In genomic region chr18:48306838-48307237, GRCh38 we compare ENCODE assay signal across 18 cellular contexts.
"Had no signal": no experiment of that assay in that cellular context is flagged by ENCODE, and none has a peak within 500 bp of the region (broad histone marks: within the 10 kb centered on the region; RNA-seq: fewer than 3 reads in every experiment).

No MANE protein-coding gene starts in this region.

- H3K9me3 Mint-ChIP-seq: activated naive CD4-positive, alpha-beta T cell treated with anti-CD3 and anti-CD28 coated beads, Interleukin-2, amount 50 U/mL, for 24 hours; natural killer cell had no signal

- H3K4me3 Mint-ChIP-seq: activated CD8-positive, alpha-beta T cell treated with anti-CD3 and anti-CD28 coated beads, Interleukin-2, amount 10 ng/mL, durations not matched to agents 7 days and 5 days; activated naive CD4-positive, alpha-beta T cell treated with anti-CD3 and anti-CD28 coated beads, Interleukin-2, amount 50 U/mL, for 24 hours; brain; natural killer cell had no signal

- H3K36me3 Mint-ChIP-seq: activated naive CD4-positive, alpha-beta T cell treated with anti-CD3 and anti-CD28 coated beads, Interleukin-2, amount 50 U/mL, for 24 hours; brain; natural killer cell had no signal

- H3K4me3 ChIP-seq: left ventricle myocardium inferior, spleen, tibial artery had no signal

- DNase-seq: activated CD4-positive, alpha-beta T cell treated with anti-CD3 and anti-CD28 coated beads for 1 hour; activated CD4-positive, alpha-beta T cell treated with anti-CD3 and anti-CD28 coated beads, Interleukin-2, amount 50 U/mL, for 1 hour; activated CD8-positive, alpha-beta T cell treated with anti-CD3 and anti-CD28 coated beads, Interleukin-2, amount 10 ng/mL, durations not matched to agents 7 days and 5 days; activated gamma-delta T cell treated with Interleukin-2 at 50 U/mL for 16 hours; anterior cingulate cortex; central memory CD4-positive, alpha-beta T cell; effector memory CD4-positive, alpha-beta T cell; foreskin fibroblast; left ventricle myocardium inferior; midbrain; natural killer cell; spleen; stimulated activated CD4-positive, alpha-beta T cell treated with anti-CD3 and anti-CD28 coated beads, Interleukin-4, amount 100 ng/mL, for 24 hours; stimulated activated naive CD4-positive, alpha-beta T cell treated with Interleukin-2 at 50 U/mL for 16 hours; T-helper 9 cell; tibial artery had no signal

- H3K9me3 ChIP-seq: left ventricle myocardium inferior, spleen, tibial artery had no signal

- H3K36me3 ChIP-seq: left ventricle myocardium inferior, spleen, tibial artery had no signal

- H3K4me1 Mint-ChIP-seq: activated naive CD4-positive, alpha-beta T cell treated with anti-CD3 and anti-CD28 coated beads, Interleukin-2, amount 50 U/mL, for 24 hours; natural killer cell had no signal

- H3K4me1 ChIP-seq: left ventricle myocardium inferior had no signal

- H3K27ac Mint-ChIP-seq: activated CD8-positive, alpha-beta T cell treated with anti-CD3 and anti-CD28 coated beads, Interleukin-2, amount 10 ng/mL, durations not matched to agents 7 days and 5 days; activated naive CD4-positive, alpha-beta T cell treated with anti-CD3 and anti-CD28 coated beads, Interleukin-2, amount 50 U/mL, for 24 hours; natural killer cell had no signal

- H3K27me3 ChIP-seq: spleen, tibial artery had no signal

- ATAC-seq: activated CD8-positive, alpha-beta T cell treated with anti-CD3 and anti-CD28 coated beads, Interleukin-2, amount 10 ng/mL, durations not matched to agents 7 days and 5 days; natural killer cell had no signal

- H3K27ac ChIP-seq: left ventricle myocardium inferior, spleen, tibial artery had no signal
